In genomic region chr7:73894851-73895441, GRCh38 we compare ENCODE assay signal across 12 cellular contexts. TPM values are rescaled to one million over a fixed set of nuclear protein-coding genes. Genes with fewer than 3 reads are reported as not detected.
DNase-seq lines count a peak whose midpoint lies in the region; ATAC-seq and TF ChIP-seq lines count a peak whose summit lies in the region.
"Had no signal": no experiment of that assay in that cellular context is flagged by ENCODE, and none has a peak within 500 bp of the region (broad histone marks: within the 10 kb centered on the region; RNA-seq: fewer than 3 reads in every experiment).

No MANE protein-coding gene starts in this region.

- TF ChIP-seq EP300 in esophagus muscularis mucosa (IDR thresholded peaks at IDR 0.05): no peak

- H3K9me3 ChIP-seq in esophagus muscularis mucosa (peaks cover 0 to 12% (median 4%) of the 10 kb centered on the region in 4 donors), mesodermal cell (ENCODE audit: control insufficient read depth, low read length) (peaks cover 15% of the 10 kb centered on the region)

- peaks cover 13% of the 10 kb centered on the region for H3K4me1 Mint-ChIP-seq in stimulated activated naive CD8-positive, alpha-beta T cell treated with anti-CD3 and anti-CD28 coated beads, Interleukin-15, amount 100 ng/mL, for 72 hours

- peaks cover 0 to 9% of the 10 kb centered on the region in 2 donors for H3K9me3 Mint-ChIP-seq in stimulated activated naive CD8-positive, alpha-beta T cell treated with anti-CD3 and anti-CD28 coated beads, Interleukin-15, amount 100 ng/mL, for 72 hours

- H3K4me3 Mint-ChIP-seq in stimulated activated naive CD8-positive, alpha-beta T cell treated with anti-CD3 and anti-CD28 coated beads, Interleukin-15, amount 100 ng/mL, for 72 hours: no peak overlapping the region

- whole genome bisulfite sequencing in esophagus muscularis mucosa: 67% methylated on average over 9 of the region's 19 CpGs
- 79 to 85% methylated on average over 13 to 14 of the region's 19 CpGs for WGBS in mesodermal cell (ENCODE audit: insufficient coverage in 2 of 2), 2 experiments

- intact Hi-C loops in esophagus muscularis mucosa (cut with DNase I): loop anchor here (5.0 kb wide), 1 partner anchor 132 kb away; the partner anchor contains the start of gene ELN

- H3K4me3 ChIP-seq in esophagus muscularis mucosa (no peak overlapping the region), mesodermal cell (ENCODE audit: extremely low read depth, insufficient read depth, low read length, poor library complexity, severe bottlenecking) (no peak overlapping the region)

- TF ChIP-seq POLR2A in esophagus muscularis mucosa (IDR thresholded peaks at IDR 0.05; ENCODE audit: low read depth): no peak

- peaks cover 7% of the 10 kb centered on the region for H3K27me3 Mint-ChIP-seq in stimulated activated naive CD8-positive, alpha-beta T cell treated with anti-CD3 and anti-CD28 coated beads, Interleukin-15, amount 100 ng/mL, for 72 hours

- H3K27me3 ChIP-seq in esophagus muscularis mucosa: no peaks in the 10 kb centered on the region

- no peak overlapping the region for H3K27ac Mint-ChIP-seq in stimulated activated naive CD8-positive, alpha-beta T cell treated with anti-CD3 and anti-CD28 coated beads, Interleukin-15, amount 100 ng/mL, for 72 hours

- H3K27ac ChIP-seq in esophagus muscularis mucosa (replicated peaks in 1 of 4): peak overlapping the region; percentile 51 to 81 (median 71)
- peak overlapping the region; percentile 51 for H3K27ac ChIP-seq in mesodermal cell (ENCODE audit: low read depth, low read length, severe bottlenecking)

- ATAC-seq in stimulated activated naive CD8-positive, alpha-beta T cell treated with anti-CD3 and anti-CD28 coated beads, Interleukin-15, amount 100 ng/mL, for 72 hours: peak; percentile 35
- ATAC-seq in stimulated activated naive CD8-positive, alpha-beta T cell treated with anti-CD3 and anti-CD28 coated beads, Interleukin-15, Interleukin-2, amounts not matched to agents 100 U/mL and 50 U/mL, for 24 hours: no peak
- no peak for ATAC-seq in HG03159 (IDR thresholded peaks at IDR 0.05; ENCODE audit: unreplicated experiment)

- peak in 1 of 3 experiments; percentile 4 for TF ChIP-seq CTCF in esophagus muscularis mucosa (IDR thresholded peaks at IDR 0.05)

- DNase-seq in stimulated activated naive CD8-positive, alpha-beta T cell treated with anti-CD3 and anti-CD28 coated beads, Interleukin-15, amount 100 ng/mL, for 72 hours: no peak
- no peak for DNase-seq in stimulated activated naive CD8-positive, alpha-beta T cell treated with anti-CD3 and anti-CD28 coated beads, Interleukin-15, Interleukin-2, amounts not matched to agents 100 U/mL and 50 U/mL, for 24 hours
- DNase-seq in esophagus muscularis mucosa (ENCODE audit: extremely low spot score) (peak; percentile 95), NCI-H2171 (lab: John Stamatoyannopoulos, UW) (no peak), NCI-H1417 treated with DMSO at 0.1 percent for 48 hours (lab: John Stamatoyannopoulos, UW) (no peak)
- DNase-seq in stimulated activated CD4-positive, alpha-beta T cell treated with anti-CD3 and anti-CD28 coated beads, Interleukin-4, amount 100 ng/mL, for 4 hours: no peak
- DNase-seq: activated naive CD4-positive, alpha-beta T cell treated with Interleukin-2 at 50 U/mL for 16 hours; NCI-H1436 treated with DMSO at 0.1 percent for 48 hours; stimulated activated CD4-positive, alpha-beta T cell treated with anti-CD3 and anti-CD28 coated beads, Interleukin-4, amount 100 ng/mL, for 24 hours had no signal

- peaks cover 11 to 59% (median 55%) of the 10 kb centered on the region in 4 donors for H3K4me1 ChIP-seq in esophagus muscularis mucosa
- H3K4me1 ChIP-seq in mesodermal cell (ENCODE audit: control insufficient read depth, insufficient read depth, low read length, poor library complexity, severe bottlenecking): peaks cover 15% of the 10 kb centered on the region

- H3K36me3 ChIP-seq in esophagus muscularis mucosa: no peaks in the 10 kb centered on the region
- no peaks in the 10 kb centered on the region for H3K36me3 ChIP-seq in mesodermal cell (ENCODE audit: control insufficient read depth, insufficient read depth, low read length)

RNA-seq across cellular contexts. Expression of gene TMEM270, which starts 34.0 kb away (rescaled TPM):
- total RNA-seq in esophagus muscularis mucosa: not detected
- not detected for polyA plus RNA-seq in mesodermal cell (2013, experiment 1 of 2)
- polyA plus RNA-seq in mesodermal cell (2013, experiment 2 of 2): not detected
- total RNA-seq: T-helper 1 cell treated with Interleukin-12 subunit alpha and Interleukin-12 subunit beta and Interleukin-4 antibody, amounts not matched to agents 30 ng/mL and 1 ng/mL, for 36 hours had no signal

RNA-seq across cellular contexts. Expression of gene METTL27, which starts 52.6 kb away (rescaled TPM):
- 1 to 10 TPM in 3 of 4 donors, under 1 TPM in 1; 0.83 to 4.0 (median 2.8) TPM for total RNA-seq in esophagus muscularis mucosa
- polyA plus RNA-seq in mesodermal cell (2013, experiment 1 of 2): 3.6 TPM
- polyA plus RNA-seq in mesodermal cell (2013, experiment 2 of 2): 3.1 TPM
